In genomic region chr14:101780390-101780789, GRCh38 we compare ENCODE assay signal across 16 cellular contexts. TPM values are rescaled to one million over a fixed set of nuclear protein-coding genes. Genes with fewer than 3 reads are reported as not detected.
A peak's percentile ranks its signal among the peaks of the same experiment; 100 is the strongest.
DNase-seq lines count a peak whose midpoint lies in the region; ATAC-seq, FAIRE-seq and TF ChIP-seq lines count a peak whose summit lies in the region.
"Had no signal": no experiment of that assay in that cellular context is flagged by ENCODE, and none has a peak within 500 bp of the region (broad histone marks: within the 10 kb centered on the region; RNA-seq: fewer than 3 reads in every experiment).

No MANE protein-coding gene starts in this region.

- intact Hi-C loops in pancreas (cut with DNase I), result no loop called here

- H3K27me3 Mint-ChIP-seq in T-helper 1 cell treated with Interleukin-12 subunit alpha and Interleukin-12 subunit beta and Interleukin-4 antibody, amounts not matched to agents 30 μg/mL and 1 μg/mL, for 36 hours (ENCODE audit: low read depth), result peaks cover 21% of the 10 kb centered on the region
- peaks cover 25% of the 10 kb centered on the region for H3K27me3 Mint-ChIP-seq in neural progenitor cell (ENCODE audit: insufficient read depth, low read depth)

- TF ChIP-seq CTCF in neural progenitor cell (IDR thresholded peaks at IDR 0.05) (no peak), pancreas (IDR thresholded peaks at IDR 0.05) (no peak)

- no peaks in the 10 kb centered on the region for H3K79me2 ChIP-seq in neural progenitor cell (ENCODE audit: low read depth)

- 85 to 91% methylated on average over 11 of the region's 11 CpGs for WGBS in pancreas, 2 donors

- ATAC-seq in pancreas (no peak), HG03196 (IDR thresholded peaks at IDR 0.05; ENCODE audit: unreplicated experiment) (no peak)

- peak overlapping the region; percentile 50 for H3K4me3 ChIP-seq in NT2/D1 (ENCODE audit: insufficient read length, low read depth)
- peak overlapping the region; percentile 58 for H3K4me3 ChIP-seq in iPS-11a (ENCODE audit: low read depth, low read length)
- H3K4me3 ChIP-seq in neural progenitor cell, result peak overlapping the region; percentile 71
- H3K4me3 ChIP-seq in pancreas, result no peak overlapping the region
- H3K4me3 ChIP-seq: SJCRH30 had no signal

- peaks cover 17% of the 10 kb centered on the region for H3K4me1 Mint-ChIP-seq in T-helper 1 cell treated with Interleukin-12 subunit alpha and Interleukin-12 subunit beta and Interleukin-4 antibody, amounts not matched to agents 30 μg/mL and 1 μg/mL, for 36 hours (ENCODE audit: low read depth)
- H3K4me1 Mint-ChIP-seq in neural progenitor cell, result peaks cover 5% of the 10 kb centered on the region

- peaks cover 29% of the 10 kb centered on the region for H4K20me1 ChIP-seq in neural progenitor cell (ENCODE audit: low read depth)

- H3K9me3 ChIP-seq in NT2/D1 (ENCODE audit: insufficient read depth, low read length), result no peaks in the 10 kb centered on the region; the same call in 1 of the 2 replicates
- no peaks in the 10 kb centered on the region for H3K9me3 ChIP-seq in neural progenitor cell (ENCODE audit: low read depth)
- H3K9me3 ChIP-seq in pancreas, result no peaks in the 10 kb centered on the region
- H3K9me3 ChIP-seq: colonic mucosa, SJCRH30 had no signal

- peak overlapping the region; percentile 87 for H3K4me2 ChIP-seq in neural progenitor cell

- no peak overlapping the region for H2AFZ ChIP-seq in neural progenitor cell (replicated peaks)
- H2AFZ ChIP-seq: GM23248 had no signal

- H3F3A ChIP-seq in neural progenitor cell (ENCODE audit: low read depth), result no peaks in the 10 kb centered on the region

- H3K36me3 ChIP-seq in NT2/D1 (ENCODE audit: insufficient read depth, insufficient read length, low read length) (no peaks in the 10 kb centered on the region), neural progenitor cell (no peaks in the 10 kb centered on the region), pancreas (no peaks in the 10 kb centered on the region)
- H3K36me3 ChIP-seq: colonic mucosa, SJCRH30 had no signal

- H3K27me3 ChIP-seq in NT2/D1 (ENCODE audit: insufficient read depth, insufficient read length) (peaks cover 29% of the 10 kb centered on the region), neural progenitor cell (peaks cover 37% of the 10 kb centered on the region), pancreas (no peaks in the 10 kb centered on the region)
- H3K27me3 ChIP-seq: colonic mucosa, SJCRH30 had no signal

- no peak overlapping the region for H3K27ac Mint-ChIP-seq in T-helper 1 cell treated with Interleukin-12 subunit alpha and Interleukin-12 subunit beta and Interleukin-4 antibody, amounts not matched to agents 30 μg/mL and 1 μg/mL, for 36 hours
- H3K27ac Mint-ChIP-seq in neural progenitor cell, result no peak overlapping the region

- no peak for DNase-seq in T-helper 1 cell
- no peak for DNase-seq in NT2/D1 (ENCODE audit: low read depth, low spot score)
- no peak for DNase-seq in neural progenitor cell (ENCODE audit: low spot score)
- DNase-seq in effector CD8-positive, alpha-beta T cell (lab: John Stamatoyannopoulos, UW), result no peak
- DNase-seq in pancreas, result no peak
- DNase-seq: activated naive CD4-positive, alpha-beta T cell treated with anti-CD3 and anti-CD28 coated beads, Interleukin-2, amount 50 U/mL, for 16 hours; colonic mucosa; left ventricle myocardium superior; NCI-H524 treated with DMSO at 0.1 percent for 48 hours; SJCRH30 had no signal

- H3K9ac ChIP-seq in NT2/D1 (ENCODE audit: insufficient read length, low read depth) (no peak overlapping the region), neural progenitor cell (no peak overlapping the region)
- H3K9ac ChIP-seq: GM23248 had no signal

- H3K4me1 ChIP-seq in NT2/D1 (ENCODE audit: insufficient read depth, insufficient read length) (peaks cover 2% of the 10 kb centered on the region), neural progenitor cell (peaks cover 11% of the 10 kb centered on the region), pancreas (peaks cover 0 to 5% (median 0%) of the 10 kb centered on the region in 3 donors)

- peaks cover 5% of the 10 kb centered on the region for H3K9me3 Mint-ChIP-seq in T-helper 1 cell treated with Interleukin-12 subunit alpha and Interleukin-12 subunit beta and Interleukin-4 antibody, amounts not matched to agents 30 μg/mL and 1 μg/mL, for 36 hours
- H3K9me3 Mint-ChIP-seq in neural progenitor cell, result peaks cover 5% of the 10 kb centered on the region

- peaks cover 5% of the 10 kb centered on the region for H3K36me3 Mint-ChIP-seq in T-helper 1 cell treated with Interleukin-12 subunit alpha and Interleukin-12 subunit beta and Interleukin-4 antibody, amounts not matched to agents 30 μg/mL and 1 μg/mL, for 36 hours (ENCODE audit: low read depth)
- H3K36me3 Mint-ChIP-seq in neural progenitor cell, result peaks cover 3% of the 10 kb centered on the region

- FAIRE-seq in pancreas (lab: Jason Lieb, UNC), result no peak
- FAIRE-seq: D721Med had no signal

- H3K27ac ChIP-seq in neural progenitor cell, result no peak overlapping the region
- H3K27ac ChIP-seq in pancreas, result no peak overlapping the region
- H3K27ac ChIP-seq: 22Rv1, colonic mucosa, GM23248, SJCRH30 had no signal

- peak overlapping the region; percentile 62 for H3K4me3 Mint-ChIP-seq in T-helper 1 cell treated with Interleukin-12 subunit alpha and Interleukin-12 subunit beta and Interleukin-4 antibody, amounts not matched to agents 30 μg/mL and 1 μg/mL, for 36 hours
- peak overlapping the region; percentile 60 for H3K4me3 Mint-ChIP-seq in neural progenitor cell

RNA-seq across cellular contexts. Expression of gene PPP2R5C, which starts 18.9 kb away (rescaled TPM):
- 113 and 183 TPM in 2 replicates for total RNA-seq in neural progenitor cell (ENCODE audit: low replicate concordance)
- total RNA-seq in pancreas, result 10 to 100 TPM; 49.8 to 76.1 (median 62.6) TPM
- polyA plus RNA-seq in pancreas, result 10 to 100 TPM; 41.6 to 47.5 TPM

Comparison
In these comparisons a context has a peak if more than half of its experiments do, and no peak if none do; other contexts are left out.
1. H3K4me3 ChIP-seq: peak in NT2/D1 (single experiment), iPS-11a (single experiment) and neural progenitor cell (single experiment); none in pancreas (0 of 4).